Comparison of ENCODE assay signal across 8 cellular contexts in the genomic region with DNA sequence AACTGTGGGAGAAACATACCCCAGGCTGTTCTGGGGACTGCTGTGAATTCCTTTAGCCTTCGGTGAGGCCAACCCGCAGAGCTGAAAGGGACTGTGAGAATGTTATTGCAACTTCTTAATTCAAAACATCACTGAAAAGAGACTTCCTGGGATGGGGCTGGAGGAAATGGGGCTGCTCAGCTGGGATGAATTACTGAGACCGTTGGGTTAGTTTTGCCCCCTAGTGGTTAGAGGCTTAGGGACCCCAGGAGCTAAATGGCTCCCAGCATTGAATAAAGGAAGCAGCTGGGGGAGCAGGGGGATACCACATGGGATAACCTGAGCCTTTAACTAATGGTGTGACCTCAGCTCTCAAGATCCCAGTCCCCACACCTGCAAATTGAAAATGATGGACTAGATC.
DNase-seq lines count a peak whose midpoint lies in the region; ATAC-seq and TF ChIP-seq lines count a peak whose summit lies in the region.

No MANE protein-coding gene starts in this region.

- H3K27me3 ChIP-seq in tibial artery: no peaks in the 10 kb centered on the region

- POLR2A ChIA-PET in T-cell (lab: Charles Lee): no interaction called here

- DNase-seq in AG09319 (ENCODE audit: extremely low read depth, low read depth) (peak; percentile 34), GM19240 (ENCODE audit: insufficient read length, low spot score) (peak; percentile 8), NCI-H460 (ENCODE audit: extremely low read depth, low read depth) (peak; percentile 15), fibroblast of pulmonary artery (ENCODE audit: low read depth) (peak; percentile 2), tibial artery (no peak), T-cell (no peak), DMS153 treated with DMSO at 0.1 percent for 48 hours (lab: John Stamatoyannopoulos, UW; ENCODE audit: unreplicated experiment) (no peak)
- no peak for DNase-seq in natural killer cell treated with Interleukin-12 subunit alpha and Interleukin-12 subunit beta and Interleukin-15 and Interleukin-18, amount 100 ng/mL, for 72 hours (ENCODE audit: low spot score)

- no peaks in the 10 kb centered on the region for H3K36me3 Mint-ChIP-seq in natural killer cell treated with Interleukin-12 subunit alpha and Interleukin-12 subunit beta and Interleukin-15 and Interleukin-18, amount 100 ng/mL, for 72 hours
- H3K36me3 Mint-ChIP-seq in T-cell: no peaks in the 10 kb centered on the region

- no peaks in the 10 kb centered on the region for H3K4me1 ChIP-seq in tibial artery

- H3K9me3 Mint-ChIP-seq in natural killer cell treated with Interleukin-12 subunit alpha and Interleukin-12 subunit beta and Interleukin-15 and Interleukin-18, amount 100 ng/mL, for 72 hours: no peaks in the 10 kb centered on the region
- H3K9me3 Mint-ChIP-seq in T-cell: no peaks in the 10 kb centered on the region

- no peak overlapping the region for H3K27ac Mint-ChIP-seq in natural killer cell treated with Interleukin-12 subunit alpha and Interleukin-12 subunit beta and Interleukin-15 and Interleukin-18, amount 100 ng/mL, for 72 hours
- H3K27ac Mint-ChIP-seq in T-cell: no peak overlapping the region

- no peak overlapping the region for H3K27ac ChIP-seq in tibial artery

- no peak for ATAC-seq in natural killer cell treated with Interleukin-12 subunit alpha and Interleukin-12 subunit beta and Interleukin-15 and Interleukin-18, amount 100 ng/mL, for 72 hours
- ATAC-seq in T-cell (replicated peaks in 1 of 4): no peak

- CTCF ChIA-PET in T-cell (lab: Charles Lee): no interaction called here

- no peaks in the 10 kb centered on the region for H3K9me3 ChIP-seq in tibial artery

- no peak overlapping the region for H3K4me3 Mint-ChIP-seq in natural killer cell treated with Interleukin-12 subunit alpha and Interleukin-12 subunit beta and Interleukin-15 and Interleukin-18, amount 100 ng/mL, for 72 hours
- H3K4me3 Mint-ChIP-seq in T-cell: no peak overlapping the region

- no peak overlapping the region for H3K4me3 ChIP-seq in fibroblast of pulmonary artery (replicated peaks; ENCODE audit: low read depth, low read length)
- H3K4me3 ChIP-seq in tibial artery: no peak overlapping the region

- intact Hi-C loops in tibial artery (cut with DNase I; ENCODE audit: low total_unique reads): no loop called here

- no peaks in the 10 kb centered on the region for H3K36me3 ChIP-seq in tibial artery

- peak; percentile 66 for TF ChIP-seq CTCF in AG09319 (IDR thresholded peaks at IDR 0.05; ENCODE audit: low read depth, low read length)
- peak; percentile 21 for TF ChIP-seq CTCF in fibroblast of pulmonary artery (IDR thresholded peaks at IDR 0.05; ENCODE audit: low read length, missing control alignments)
- no peak for TF ChIP-seq CTCF in tibial artery (IDR thresholded peaks at IDR 0.05)

- no peaks in the 10 kb centered on the region for H3K4me1 Mint-ChIP-seq in natural killer cell treated with Interleukin-12 subunit alpha and Interleukin-12 subunit beta and Interleukin-15 and Interleukin-18, amount 100 ng/mL, for 72 hours (ENCODE audit: low read depth in 2 of 2)
- H3K4me1 Mint-ChIP-seq in T-cell: peaks cover 0 to 4% (median 0%) of the 10 kb centered on the region in 3 donors

- no peaks in the 10 kb centered on the region for H3K27me3 Mint-ChIP-seq in natural killer cell treated with Interleukin-12 subunit alpha and Interleukin-12 subunit beta and Interleukin-15 and Interleukin-18, amount 100 ng/mL, for 72 hours
- no peaks in the 10 kb centered on the region for H3K27me3 Mint-ChIP-seq in T-cell

Comparison
In these comparisons a context has a peak if more than half of its experiments do, and no peak if none do; other contexts are left out.
1. DNase-seq: peak in AG09319 (single experiment), GM19240 (single experiment), NCI-H460 (single experiment) and fibroblast of pulmonary artery (single experiment); none in natural killer cell treated with Interleukin-12 subunit alpha and Interleukin-12 subunit beta and Interleukin-15 and Interleukin-18, amount 100 ng/mL, for 72 hours (single experiment), tibial artery (0 of 2), T-cell (0 of 34) and DMS153 treated with DMSO at 0.1 percent for 48 hours (single experiment).
2. CTCF ChIP-seq: peak in AG09319 (single experiment) and fibroblast of pulmonary artery (single experiment); none in tibial artery (0 of 2).